23 cellular contexts compared by ENCODE assay signal in genomic region chr3:13207578-13207922, GRCh38.
"Had no signal": no experiment of that assay in that cellular context is flagged by ENCODE, and none has a peak within 500 bp of the region (broad histone marks: within the 10 kb centered on the region; RNA-seq: fewer than 3 reads in every experiment).

No MANE protein-coding gene starts in this region.

- H3K4me1 ChIP-seq: left ventricle myocardium inferior, parathyroid adenoma, transverse colon had no signal

- H3K36me3 ChIP-seq: heart left ventricle, left ventricle myocardium inferior, right atrium auricular region, right lobe of liver, stomach, thyroid gland, transverse colon, upper lobe of left lung had no signal

- H3K4me3 ChIP-seq: heart left ventricle, left ventricle myocardium inferior, right atrium auricular region, right lobe of liver, skin epidermis, stomach, testis, thyroid gland, transverse colon, upper lobe of left lung had no signal

- H3K9ac ChIP-seq: parathyroid adenoma had no signal

- H2AFZ ChIP-seq: parathyroid adenoma had no signal

- ATAC-seq: heart left ventricle; natural killer cell; right lobe of liver; stimulated activated memory B cell treated with anti-CD40 and anti-IgM and Interleukin-4, amounts not matched to agents 10 μg/mL and 1 μg/mL and 100 μg/mL, for 72 hours; stimulated activated naive CD8-positive, alpha-beta T cell treated with anti-CD3 and anti-CD28 coated beads, Interleukin-15, Interleukin-2, amounts not matched to agents 100 U/mL and 50 U/mL, for 24 hours had no signal

- DNase-seq: glutamatergic neuron; heart left ventricle; hypothalamus; left ventricle myocardium inferior; mammary epithelial cell; mesendoderm; naive B cell; natural killer cell; nephron progenitor cell; nucleus accumbens; stimulated activated CD4-positive, alpha-beta T cell treated with anti-CD3 and anti-CD28 coated beads, Interleukin-4, amount 100 ng/mL, for 4 hours; stimulated activated CD8-positive, alpha-beta memory T cell treated with anti-CD3 and anti-CD28 coated beads, Interleukin-4, amount 100 ng/mL, for 48 hours; stimulated activated naive CD8-positive, alpha-beta T cell treated with anti-CD3 and anti-CD28 coated beads, Interleukin-15, Interleukin-2, amounts not matched to agents 100 U/mL and 50 U/mL, for 24 hours; stomach; testis; thyroid gland; transverse colon had no signal

- H3K9me3 ChIP-seq: heart left ventricle, left ventricle myocardium inferior, right atrium auricular region, right lobe of liver, stomach, testis, thyroid gland, transverse colon, upper lobe of left lung had no signal

- H3K27me3 ChIP-seq: right atrium auricular region, right lobe of liver, testis, thyroid gland had no signal

- H3K27ac ChIP-seq: heart left ventricle, left ventricle myocardium inferior, parathyroid adenoma, right atrium auricular region, right lobe of liver, skin epidermis, stomach, testis, thyroid gland, transverse colon, upper lobe of left lung had no signal
